Comparison of ENCODE assay signal across 1 cellular context in genomic region chr5:143547342-143547741, GRCh38.
TF ChIP-seq lines count a peak whose summit lies in the region.

No MANE protein-coding gene starts in this region.

TF ChIP-seq in HepG2, 621 proteins besides CTCF, POLR2A, EP300 and RAD21 (continued from another document and continues in another):
- TF ChIP-seq, protein P1, sequence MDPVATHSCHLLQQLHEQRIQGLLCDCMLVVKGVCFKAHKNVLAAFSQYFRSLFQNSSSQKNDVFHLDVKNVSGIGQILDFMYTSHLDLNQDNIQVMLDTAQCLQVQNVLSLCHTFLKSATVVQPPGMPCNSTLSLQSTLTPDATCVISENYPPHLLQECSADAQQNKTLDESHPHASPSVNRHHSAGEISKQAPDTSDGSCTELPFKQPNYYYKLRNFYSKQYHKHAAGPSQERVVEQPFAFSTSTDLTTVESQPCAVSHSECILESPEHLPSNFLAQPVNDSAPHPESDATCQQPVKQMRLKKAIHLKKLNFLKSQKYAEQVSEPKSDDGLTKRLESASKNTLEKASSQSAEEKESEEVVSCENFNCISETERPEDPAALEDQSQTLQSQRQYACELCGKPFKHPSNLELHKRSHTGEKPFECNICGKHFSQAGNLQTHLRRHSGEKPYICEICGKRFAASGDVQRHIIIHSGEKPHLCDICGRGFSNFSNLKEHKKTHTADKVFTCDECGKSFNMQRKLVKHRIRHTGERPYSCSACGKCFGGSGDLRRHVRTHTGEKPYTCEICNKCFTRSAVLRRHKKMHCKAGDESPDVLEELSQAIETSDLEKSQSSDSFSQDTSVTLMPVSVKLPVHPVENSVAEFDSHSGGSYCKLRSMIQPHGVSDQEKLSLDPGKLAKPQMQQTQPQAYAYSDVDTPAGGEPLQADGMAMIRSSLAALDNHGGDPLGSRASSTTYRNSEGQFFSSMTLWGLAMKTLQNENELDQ (CRISPR knock-in tag; IDR thresholded peaks at IDR 0.05; ENCODE audit: borderline replicate concordance) = no peak
- no peak for TF ChIP-seq SAFB2 (CRISPR knock-in tag; IDR thresholded peaks at IDR 0.05; ENCODE audit: borderline replicate concordance, low read depth)
- no peak for TF ChIP-seq U2AF1 (optimal IDR thresholded peaks at IDR 0.05; ENCODE audit: low read depth, low read length)
- TF ChIP-seq MED13 (CRISPR knock-in tag; IDR thresholded peaks at IDR 0.05) = no peak
- TF ChIP-seq ZNF260 (CRISPR knock-in tag; IDR thresholded peaks at IDR 0.05; ENCODE audit: borderline replicate concordance, low read depth) = no peak
- no peak for TF ChIP-seq BRF2 (CRISPR knock-in tag; IDR thresholded peaks at IDR 0.05)
- peak; percentile 79 for TF ChIP-seq FOXA1 (IDR thresholded peaks at IDR 0.05)
- peak; percentile 92 for TF ChIP-seq FOXA1 (CRISPR knock-in tag; IDR thresholded peaks at IDR 0.05)
- no peak for TF ChIP-seq ZNF468 (CRISPR knock-in tag; IDR thresholded peaks at IDR 0.05)
- no peak for TF ChIP-seq ZNF44 (CRISPR knock-in tag; IDR thresholded peaks at IDR 0.05)
- no peak for TF ChIP-seq PHF20 (CRISPR knock-in tag; IDR thresholded peaks at IDR 0.05)
- no peak for TF ChIP-seq ZNF180 (CRISPR knock-in tag; IDR thresholded peaks at IDR 0.05; ENCODE audit: borderline replicate concordance, low read depth)
- no peak for TF ChIP-seq TEF (CRISPR knock-in tag; IDR thresholded peaks at IDR 0.05)
- no peak for TF ChIP-seq REPIN1 (CRISPR knock-in tag; IDR thresholded peaks at IDR 0.05; ENCODE audit: borderline replicate concordance, low read depth)
- TF ChIP-seq, protein P2, sequence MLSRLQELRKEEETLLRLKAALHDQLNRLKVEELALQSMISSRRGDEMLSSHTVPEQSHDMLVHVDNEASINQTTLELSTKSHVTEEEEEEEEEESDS (CRISPR knock-in tag; IDR thresholded peaks at IDR 0.05; ENCODE audit: borderline replicate concordance) = no peak
- TF ChIP-seq ZNF275 (CRISPR knock-in tag; IDR thresholded peaks at IDR 0.05; ENCODE audit: borderline replicate concordance) = no peak
- TF ChIP-seq, protein P3, sequence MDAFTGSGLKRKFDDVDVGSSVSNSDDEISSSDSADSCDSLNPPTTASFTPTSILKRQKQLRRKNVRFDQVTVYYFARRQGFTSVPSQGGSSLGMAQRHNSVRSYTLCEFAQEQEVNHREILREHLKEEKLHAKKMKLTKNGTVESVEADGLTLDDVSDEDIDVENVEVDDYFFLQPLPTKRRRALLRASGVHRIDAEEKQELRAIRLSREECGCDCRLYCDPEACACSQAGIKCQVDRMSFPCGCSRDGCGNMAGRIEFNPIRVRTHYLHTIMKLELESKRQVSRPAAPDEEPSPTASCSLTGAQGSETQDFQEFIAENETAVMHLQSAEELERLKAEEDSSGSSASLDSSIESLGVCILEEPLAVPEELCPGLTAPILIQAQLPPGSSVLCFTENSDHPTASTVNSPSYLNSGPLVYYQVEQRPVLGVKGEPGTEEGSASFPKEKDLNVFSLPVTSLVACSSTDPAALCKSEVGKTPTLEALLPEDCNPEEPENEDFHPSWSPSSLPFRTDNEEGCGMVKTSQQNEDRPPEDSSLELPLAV (CRISPR knock-in tag; conservative IDR thresholded peaks at IDR 0.05; ENCODE audit: low read depth) = no peak
- TF ChIP-seq, protein P4, sequence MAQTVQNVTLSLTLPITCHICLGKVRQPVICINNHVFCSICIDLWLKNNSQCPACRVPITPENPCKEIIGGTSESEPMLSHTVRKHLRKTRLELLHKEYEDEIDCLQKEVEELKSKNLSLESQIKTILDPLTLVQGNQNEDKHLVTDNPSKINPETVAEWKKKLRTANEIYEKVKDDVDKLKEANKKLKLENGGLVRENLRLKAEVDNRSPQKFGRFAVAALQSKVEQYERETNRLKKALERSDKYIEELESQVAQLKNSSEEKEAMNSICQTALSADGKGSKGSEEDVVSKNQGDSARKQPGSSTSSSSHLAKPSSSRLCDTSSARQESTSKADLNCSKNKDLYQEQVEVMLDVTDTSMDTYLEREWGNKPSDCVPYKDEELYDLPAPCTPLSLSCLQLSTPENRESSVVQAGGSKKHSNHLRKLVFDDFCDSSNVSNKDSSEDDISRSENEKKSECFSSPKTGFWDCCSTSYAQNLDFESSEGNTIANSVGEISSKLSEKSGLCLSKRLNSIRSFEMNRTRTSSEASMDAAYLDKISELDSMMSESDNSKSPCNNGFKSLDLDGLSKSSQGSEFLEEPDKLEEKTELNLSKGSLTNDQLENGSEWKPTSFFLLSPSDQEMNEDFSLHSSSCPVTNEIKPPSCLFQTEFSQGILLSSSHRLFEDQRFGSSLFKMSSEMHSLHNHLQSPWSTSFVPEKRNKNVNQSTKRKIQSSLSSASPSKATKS (CRISPR knock-in tag; IDR thresholded peaks at IDR 0.05) = no peak
- TF ChIP-seq CREBL2 (CRISPR knock-in tag; IDR thresholded peaks at IDR 0.05; ENCODE audit: borderline replicate concordance) = no peak
- no peak for TF ChIP-seq ZNF276 (CRISPR knock-in tag; IDR thresholded peaks at IDR 0.05; ENCODE audit: low read depth)
- TF ChIP-seq ZNF24 (IDR thresholded peaks at IDR 0.05) = no peak
- TF ChIP-seq, protein P5, sequence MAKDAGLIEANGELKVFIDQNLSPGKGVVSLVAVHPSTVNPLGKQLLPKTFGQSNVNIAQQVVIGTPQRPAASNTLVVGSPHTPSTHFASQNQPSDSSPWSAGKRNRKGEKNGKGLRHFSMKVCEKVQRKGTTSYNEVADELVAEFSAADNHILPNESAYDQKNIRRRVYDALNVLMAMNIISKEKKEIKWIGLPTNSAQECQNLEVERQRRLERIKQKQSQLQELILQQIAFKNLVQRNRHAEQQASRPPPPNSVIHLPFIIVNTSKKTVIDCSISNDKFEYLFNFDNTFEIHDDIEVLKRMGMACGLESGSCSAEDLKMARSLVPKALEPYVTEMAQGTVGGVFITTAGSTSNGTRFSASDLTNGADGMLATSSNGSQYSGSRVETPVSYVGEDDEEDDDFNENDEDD (CRISPR knock-in tag; IDR thresholded peaks at IDR 0.05; ENCODE audit: borderline replicate concordance) = no peak
- no peak for TF ChIP-seq PRDM15 (CRISPR knock-in tag; IDR thresholded peaks at IDR 0.05)
- no peak for TF ChIP-seq ZNF101 (CRISPR knock-in tag; IDR thresholded peaks at IDR 0.05; ENCODE audit: borderline replicate concordance, low read depth)
- peak; percentile 93 to 94 for TF ChIP-seq NR2F1 (CRISPR knock-in tag; IDR thresholded peaks at IDR 0.05)
- TF ChIP-seq POLR2AphosphoS2 (IDR thresholded peaks at IDR 0.05; ENCODE audit: low read depth, low read length) = no peak
- TF ChIP-seq AGO1 (IDR thresholded peaks at IDR 0.05; ENCODE audit: low read depth, low read length, poor library complexity, severe bottlenecking) = no peak
- no peak for TF ChIP-seq ZNF501 (CRISPR knock-in tag; IDR thresholded peaks at IDR 0.05)
- no peak for TF ChIP-seq NFRKB (IDR thresholded peaks at IDR 0.05)
- TF ChIP-seq HNF4A (CRISPR knock-in tag; IDR thresholded peaks at IDR 0.05) = peak; percentile 85
- TF ChIP-seq SRY (CRISPR knock-in tag; IDR thresholded peaks at IDR 0.05) = no peak
- TF ChIP-seq, protein P6, sequence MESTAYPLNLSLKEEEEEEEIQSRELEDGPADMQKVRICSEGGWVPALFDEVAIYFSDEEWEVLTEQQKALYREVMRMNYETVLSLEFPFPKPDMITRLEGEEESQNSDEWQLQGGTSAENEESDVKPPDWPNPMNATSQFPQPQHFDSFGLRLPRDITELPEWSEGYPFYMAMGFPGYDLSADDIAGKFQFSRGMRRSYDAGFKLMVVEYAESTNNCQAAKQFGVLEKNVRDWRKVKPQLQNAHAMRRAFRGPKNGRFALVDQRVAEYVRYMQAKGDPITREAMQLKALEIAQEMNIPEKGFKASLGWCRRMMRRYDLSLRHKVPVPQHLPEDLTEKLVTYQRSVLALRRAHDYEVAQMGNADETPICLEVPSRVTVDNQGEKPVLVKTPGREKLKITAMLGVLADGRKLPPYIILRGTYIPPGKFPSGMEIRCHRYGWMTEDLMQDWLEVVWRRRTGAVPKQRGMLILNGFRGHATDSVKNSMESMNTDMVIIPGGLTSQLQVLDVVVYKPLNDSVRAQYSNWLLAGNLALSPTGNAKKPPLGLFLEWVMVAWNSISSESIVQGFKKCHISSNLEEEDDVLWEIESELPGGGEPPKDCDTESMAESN (CRISPR knock-in tag; conservative IDR thresholded peaks at IDR 0.05) = no peak
- no peak for TF ChIP-seq ATF7-NPFF (CRISPR knock-in tag; IDR thresholded peaks at IDR 0.05; ENCODE audit: low read depth)
- TF ChIP-seq ZNF34 (CRISPR knock-in tag; IDR thresholded peaks at IDR 0.05; ENCODE audit: borderline replicate concordance) = no peak
- peak; percentile 96 for TF ChIP-seq TCF7 (IDR thresholded peaks at IDR 0.05; ENCODE audit: low read depth)
- no peak for TF ChIP-seq ZNF564 (CRISPR knock-in tag; IDR thresholded peaks at IDR 0.05)
- TF ChIP-seq ZNF17 (CRISPR knock-in tag; IDR thresholded peaks at IDR 0.05) = no peak
- no peak for TF ChIP-seq SNAI1 (CRISPR knock-in tag; IDR thresholded peaks at IDR 0.05; ENCODE audit: borderline replicate concordance)
